ENCODE assay signal across 8 cellular contexts in the genomic region with DNA sequence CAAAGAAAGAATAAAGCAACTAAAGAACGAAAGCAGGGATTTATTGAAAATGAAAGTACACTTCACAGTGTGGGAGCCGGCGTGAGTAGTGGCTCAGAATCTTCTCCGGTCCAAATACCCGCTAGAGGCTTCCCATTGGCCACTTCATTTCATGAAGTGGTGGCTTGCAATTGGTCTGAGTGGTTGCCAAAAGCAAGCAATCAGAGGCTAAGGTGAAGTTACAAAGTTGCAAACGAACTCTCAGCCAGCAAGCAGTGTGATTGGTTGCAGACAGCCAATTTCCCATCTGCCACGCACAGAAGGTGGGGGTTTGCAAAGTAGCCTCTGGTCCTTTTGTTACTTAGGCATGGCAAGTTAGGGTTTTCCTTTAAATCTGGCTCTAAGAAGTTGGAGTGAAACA. TPM values are rescaled to one million over a fixed set of nuclear protein-coding genes. Genes with fewer than 3 reads are reported as not detected.
DNase-seq lines count a peak whose midpoint lies in the region; ATAC-seq and TF ChIP-seq lines count a peak whose summit lies in the region.

No MANE protein-coding gene starts in this region.

- peak overlapping the region in 3 of 4 donors; percentile 61 to 80 (median 72) for H3K27ac ChIP-seq in sigmoid colon

- 71 to 74% methylated on average over 7 of the region's 7 CpGs for WGBS in sigmoid colon, 2 donors

- H3K9me3 ChIP-seq in sigmoid colon: no peaks in the 10 kb centered on the region

- DNase-seq in GM12865 (ENCODE audit: low read depth) (peak; percentile 33), NCI-H2227 treated with DMSO at 0.1 percent for 48 hours (lab: John Stamatoyannopoulos, UW) (peak; percentile 4), fibroblast of gingiva (ENCODE audit: low read depth) (peak; percentile 81), sigmoid colon (peak; percentile 81), cerebellar nuclear complex (lab: John Stamatoyannopoulos, UW) (no peak)
- DNase-seq in activated CD4-positive, alpha-beta T cell treated with anti-CD3 and anti-CD28 coated beads for 1 hour: no peak

- no peak for TF ChIP-seq EP300 in sigmoid colon (IDR thresholded peaks at IDR 0.05)

- H3K4me3 ChIP-seq in GM12865 (ENCODE audit: low read depth, low read length): no peak overlapping the region
- H3K4me3 ChIP-seq in sigmoid colon: peak overlapping the region; percentile 9 to 46 (median 37)

- H3K4me1 ChIP-seq in sigmoid colon: peaks cover 0 to 15% (median 4%) of the 10 kb centered on the region in 4 donors

- no peaks in the 10 kb centered on the region for H3K36me3 ChIP-seq in sigmoid colon

- H3K27me3 ChIP-seq in sigmoid colon: no peaks in the 10 kb centered on the region

- TF ChIP-seq CTCF in GM12865 (IDR thresholded peaks at IDR 0.05; ENCODE audit: insufficient read depth, low read depth, low read length, missing control alignments) (no peak), sigmoid colon (IDR thresholded peaks at IDR 0.05) (no peak)

- intact Hi-C loops in sigmoid colon (cut with DNase I): loop anchor here (10.0 kb wide), 1 partner anchor 109 kb away; no protein-coding TSS in a partner anchor

- ATAC-seq in HG02840 (IDR thresholded peaks at IDR 0.05; ENCODE audit: low FRiP score, unreplicated experiment) (no peak), HG03139 (IDR thresholded peaks at IDR 0.05; ENCODE audit: unreplicated experiment) (no peak)

- TF ChIP-seq POLR2A in sigmoid colon (IDR thresholded peaks at IDR 0.05): no peak

RNA-seq across cellular contexts. Expression of a gene that starts 6.7 kb away (rescaled TPM):
- total RNA-seq in sigmoid colon: 10 to 100 TPM; 22.5 to 27.5 (median 24.0) TPM
- 1 to 10 TPM; 2.4 to 7.9 (median 7.3) TPM for polyA plus RNA-seq in sigmoid colon

RNA-seq across cellular contexts. Expression of a gene that starts 38.6 kb away (rescaled TPM):
- total RNA-seq in sigmoid colon: not detected
- polyA plus RNA-seq in sigmoid colon: not detected

Comparison
In these comparisons a context has a peak if more than half of its experiments do, and no peak if none do; other contexts are left out.
1. DNase-seq: peak in GM12865 (single experiment), NCI-H2227 treated with DMSO at 0.1 percent for 48 hours (single experiment), fibroblast of gingiva (single experiment) and sigmoid colon (single experiment); none in cerebellar nuclear complex (0 of 2) and activated CD4-positive, alpha-beta T cell treated with anti-CD3 and anti-CD28 coated beads for 1 hour (single experiment).